In genomic region chr17:37844158-37844976, GRCh38 we compare ENCODE assay signal across 8 cellular contexts.
DNase-seq lines count a peak whose midpoint lies in the region; ATAC-seq and TF ChIP-seq lines count a peak whose summit lies in the region.

No MANE protein-coding gene starts in this region.

- H3K27me3 Mint-ChIP-seq in Caco-2 (ENCODE audit: insufficient read depth, unreplicated experiment) (no peaks in the 10 kb centered on the region), GM23338 (ENCODE audit: insufficient read depth, low read depth, poor library complexity) (peaks cover 4% of the 10 kb centered on the region)

- no peaks in the 10 kb centered on the region for H3K9me3 Mint-ChIP-seq in Caco-2 (ENCODE audit: unreplicated experiment)
- peaks cover 32% of the 10 kb centered on the region for H3K9me3 Mint-ChIP-seq in GM23338

- H3K36me3 Mint-ChIP-seq in Caco-2 (ENCODE audit: insufficient read depth, unreplicated experiment): no peaks in the 10 kb centered on the region
- H3K36me3 Mint-ChIP-seq in GM23338 (ENCODE audit: low read depth): no peaks in the 10 kb centered on the region

- H3K4me1 ChIP-seq in Caco-2 (peaks cover 4% of the 10 kb centered on the region), GM23338 (ENCODE audit: insufficient read depth) (peaks cover 5% of the 10 kb centered on the region; the same call in 1 of the 2 replicates), OCI-LY7 (ENCODE audit: insufficient read depth, low read length, poor library complexity, severe bottlenecking) (peaks cover 10% of the 10 kb centered on the region)

- POLR2A ChIA-PET in Caco-2 (lab: Charles Lee) (no interaction called here), OCI-LY7 (lab: Charles Lee) (no interaction called here)

- no peaks in the 10 kb centered on the region for H3K79me2 ChIP-seq in GM23338 (replicated peaks; ENCODE audit: insufficient read depth)
- H3K79me2 ChIP-seq in OCI-LY7 (ENCODE audit: insufficient read depth, low read depth, low read length): no peaks in the 10 kb centered on the region

- no peak overlapping the region for H3K4me3 Mint-ChIP-seq in Caco-2 (ENCODE audit: unreplicated experiment)
- H3K4me3 Mint-ChIP-seq in GM23338: peak overlapping the region; percentile 62

- intact Hi-C loops in Caco-2 (cut with micrococcal nuclease; ENCODE audit: unreplicated experiment): no loop called here
- intact Hi-C loops in OCI-LY7 (cut with micrococcal nuclease; ENCODE audit: unreplicated experiment): no loop called here
- intact Hi-C loops in Right ventricle myocardium superior (cut with DNase I): no loop called here

- TF ChIP-seq CTCF in Caco-2 (IDR thresholded peaks at IDR 0.05; ENCODE audit: insufficient read depth in 1 of 2, low read depth in 1 of 2, low read length in 1 of 2, severe bottlenecking in 1 of 2, unreplicated experiment in 1 of 2) (peak; percentile 6 to 49), GM23338 (conservative IDR thresholded peaks at IDR 0.05; ENCODE audit: low read depth in 2 of 2) (peak; percentile 75 to 80), OCI-LY7 (conservative IDR thresholded peaks at IDR 0.05; ENCODE audit: low read length) (peak; percentile 76)

- H3K9me3 ChIP-seq in Caco-2: no peaks in the 10 kb centered on the region
- no peaks in the 10 kb centered on the region for H3K9me3 ChIP-seq in OCI-LY7 (ENCODE audit: low read length)

- DNase-seq in Caco-2 (peak in 1 of 2 experiments; percentile 34), GM23338 (ENCODE audit: low spot score) (peak; percentile 87), OCI-LY7 (ENCODE audit: low spot score) (peak; percentile 49), Right ventricle myocardium superior (peak; percentile 72), retina (peak; percentile 73), T1000 (lab: John Stamatoyannopoulos, UW) (no peak), NCI-H1105 treated with DMSO at 0.1 percent for 48 hours (lab: John Stamatoyannopoulos, UW) (no peak)
- peak; percentile 78 for DNase-seq in activated effector memory CD4-positive, alpha-beta T cell treated with anti-CD3 and anti-CD28 coated beads, Interleukin-2, amount 50 U/mL, for 16 hours

- H3K9me2 ChIP-seq in GM23338 (ENCODE audit: insufficient read depth) (no peaks in the 10 kb centered on the region), OCI-LY7 (ENCODE audit: insufficient read depth, low read length) (no peaks in the 10 kb centered on the region)

- ATAC-seq in GM23338: peak; percentile 99
- peak; percentile 87 for ATAC-seq in Right ventricle myocardium superior (ENCODE audit: poor library complexity)

- H3K4me3 ChIP-seq in Caco-2 (ENCODE audit: low read depth, low read length) (no peak overlapping the region), GM23338 (peak overlapping the region; percentile 54), OCI-LY7 (ENCODE audit: low read depth, low read length, poor library complexity, severe bottlenecking) (no peak overlapping the region)

- H4K20me1 ChIP-seq in GM23338 (replicated peaks; ENCODE audit: insufficient read depth) (no peaks in the 10 kb centered on the region), OCI-LY7 (ENCODE audit: insufficient read depth, low read length) (no peaks in the 10 kb centered on the region)

- H2AFZ ChIP-seq in GM23338 (peak overlapping the region; percentile 100), OCI-LY7 (ENCODE audit: low read length) (peak overlapping the region; percentile 22; the same call in 1 of the 2 replicates)

- BruUV-seq in Caco-2 (replicated peaks; lab: Mats Ljungman, UMichigan) (no TSS peak), OCI-LY7 (replicated peaks; lab: Mats Ljungman, UMichigan) (no TSS peak)

- H3K27me3 ChIP-seq in Caco-2 (replicated peaks; ENCODE audit: control insufficient read depth, insufficient read depth, low read length) (no peaks in the 10 kb centered on the region), GM23338 (ENCODE audit: insufficient read depth) (no peaks in the 10 kb centered on the region)

- H3K27ac Mint-ChIP-seq in Caco-2 (ENCODE audit: unreplicated experiment) (no peak overlapping the region), GM23338 (no peak overlapping the region)

- H3F3A ChIP-seq in GM23338 (replicated peaks; ENCODE audit: low read depth): no peaks in the 10 kb centered on the region

- H3K4me1 Mint-ChIP-seq in Caco-2 (ENCODE audit: low read depth, unreplicated experiment) (peaks cover 16% of the 10 kb centered on the region), GM23338 (no peaks in the 10 kb centered on the region; the same call in 2 of the 3 replicates)

- H3K27ac ChIP-seq in GM23338 (ENCODE audit: low read depth) (no peak overlapping the region), OCI-LY7 (ENCODE audit: low read depth, low read length, poor library complexity, severe bottlenecking) (no peak overlapping the region)

- CTCF ChIA-PET in Caco-2 (lab: Charles Lee) (no interaction called here), OCI-LY7 (lab: Charles Lee; ENCODE audit: unreplicated experiment) (no interaction called here)

- peak overlapping the region; percentile 91 for H3K4me2 ChIP-seq in GM23338
- peak overlapping the region; percentile 17; the same call in 1 of the 2 replicates for H3K4me2 ChIP-seq in OCI-LY7 (ENCODE audit: low read length)

- H3K36me3 ChIP-seq in Caco-2 (ENCODE audit: control insufficient read depth, insufficient read depth, low read length) (no peaks in the 10 kb centered on the region), GM23338 (ENCODE audit: insufficient read depth) (no peaks in the 10 kb centered on the region), OCI-LY7 (ENCODE audit: insufficient read depth, low read length) (no peaks in the 10 kb centered on the region)

TF ChIP-seq in GM23338, 12 proteins besides CTCF, POLR2A, EP300 and RAD21:
- TF ChIP-seq EZH2phosphoT487 (IDR thresholded peaks at IDR 0.05; ENCODE audit: unreplicated experiment) (no peak), CREB1 (CRISPR knock-in tag; IDR thresholded peaks at IDR 0.05; ENCODE audit: low read depth) (no peak), ZNF114 (CRISPR knock-in tag; IDR thresholded peaks at IDR 0.05) (no peak), REST (IDR thresholded peaks at IDR 0.05; ENCODE audit: unreplicated experiment) (no peak), EZH2 (IDR thresholded peaks at IDR 0.05; ENCODE audit: low read depth, unreplicated experiment) (no peak), POLR2AphosphoS5 (IDR thresholded peaks at IDR 0.05; ENCODE audit: low read depth) (no peak)
- TF ChIP-seq, protein P1, sequence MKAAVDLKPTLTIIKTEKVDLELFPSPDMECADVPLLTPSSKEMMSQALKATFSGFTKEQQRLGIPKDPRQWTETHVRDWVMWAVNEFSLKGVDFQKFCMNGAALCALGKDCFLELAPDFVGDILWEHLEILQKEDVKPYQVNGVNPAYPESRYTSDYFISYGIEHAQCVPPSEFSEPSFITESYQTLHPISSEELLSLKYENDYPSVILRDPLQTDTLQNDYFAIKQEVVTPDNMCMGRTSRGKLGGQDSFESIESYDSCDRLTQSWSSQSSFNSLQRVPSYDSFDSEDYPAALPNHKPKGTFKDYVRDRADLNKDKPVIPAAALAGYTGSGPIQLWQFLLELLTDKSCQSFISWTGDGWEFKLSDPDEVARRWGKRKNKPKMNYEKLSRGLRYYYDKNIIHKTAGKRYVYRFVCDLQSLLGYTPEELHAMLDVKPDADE (IDR thresholded peaks at IDR 0.05): no peak

Comparison
In these comparisons a context has a peak if more than half of its experiments do, and no peak if none do; other contexts are left out.
1. DNase-seq: peak in GM23338 (single experiment), OCI-LY7 (single experiment), activated effector memory CD4-positive, alpha-beta T cell treated with anti-CD3 and anti-CD28 coated beads, Interleukin-2, amount 50 U/mL, for 16 hours (single experiment), Right ventricle myocardium superior (single experiment) and retina (single experiment); none in T1000 (single experiment) and NCI-H1105 treated with DMSO at 0.1 percent for 48 hours (single experiment).
2. CTCF ChIP-seq: peak in every context shown above with its lines; median percentile 78 in GM23338; 76 in OCI-LY7; 28 in Caco-2.